27 cellular contexts compared by ENCODE assay signal in genomic region chr10:84204610-84205009, GRCh38. TPM values are rescaled to one million over a fixed set of nuclear protein-coding genes. Genes with fewer than 3 reads are reported as not detected.
DNase-seq lines count a peak whose midpoint lies in the region; ATAC-seq and TF ChIP-seq lines count a peak whose summit lies in the region.
"Had no signal": no experiment of that assay in that cellular context is flagged by ENCODE, and none has a peak within 500 bp of the region (broad histone marks: within the 10 kb centered on the region; RNA-seq: fewer than 3 reads in every experiment).

No MANE protein-coding gene starts in this region.

- H3K4me3 Mint-ChIP-seq in natural killer cell treated with Interleukin-12 subunit alpha and Interleukin-12 subunit beta and Interleukin-15 and Interleukin-18, amount 100 ng/mL, for 72 hours = no peak overlapping the region
- H3K4me3 Mint-ChIP-seq in natural killer cell = no peak overlapping the region
- H3K4me3 Mint-ChIP-seq in endodermal cell = no peak overlapping the region
- no peak overlapping the region for H3K4me3 Mint-ChIP-seq in activated CD4-positive, alpha-beta T cell treated with anti-CD3 and anti-CD28 coated beads, Interleukin-2, amount 10 ng/mL, durations not matched to agents 7 days and 5 days
- H3K4me3 Mint-ChIP-seq: CD14-positive monocyte; CD4-positive, alpha-beta memory T cell; CD4-positive, CD25-positive, alpha-beta regulatory T cell; CD8-positive, alpha-beta memory T cell had no signal

- no peaks in the 10 kb centered on the region for H3K79me1 ChIP-seq in neuronal stem cell (ENCODE audit: low read depth, low read length)

- H3K9ac ChIP-seq in endodermal cell (ENCODE audit: extremely low read depth, low read length, poor library complexity, severe bottlenecking) (no peak overlapping the region), neuronal stem cell (ENCODE audit: low read depth, low read length, poor library complexity) (no peak overlapping the region)
- H3K9ac ChIP-seq: BLaER1 had no signal

- no peak overlapping the region for H3K23ac ChIP-seq in neuronal stem cell (ENCODE audit: low read depth, low read length, poor library complexity)

- peaks cover 0 to 5% of the 10 kb centered on the region in 2 donors for H3K4me1 Mint-ChIP-seq in natural killer cell treated with Interleukin-12 subunit alpha and Interleukin-12 subunit beta and Interleukin-15 and Interleukin-18, amount 100 ng/mL, for 72 hours (ENCODE audit: low read depth in 2 of 2)
- H3K4me1 Mint-ChIP-seq in natural killer cell (peaks cover 0 to 12% of the 10 kb centered on the region in 2 donors), endodermal cell (no peaks in the 10 kb centered on the region)
- H3K4me1 Mint-ChIP-seq in activated CD4-positive, alpha-beta T cell treated with anti-CD3 and anti-CD28 coated beads, Interleukin-2, amount 10 ng/mL, durations not matched to agents 7 days and 5 days = peaks cover 2% of the 10 kb centered on the region
- H3K4me1 Mint-ChIP-seq: CD14-positive monocyte; CD4-positive, CD25-positive, alpha-beta regulatory T cell had no signal

- H3K4me3 ChIP-seq in endodermal cell (ENCODE audit: low read length) (no peak overlapping the region), neuronal stem cell (ENCODE audit: low read length in 2 of 2) (no peak overlapping the region), spleen (no peak overlapping the region)
- H3K4me3 ChIP-seq: BLaER1, GM12878 had no signal

- WGBS in endodermal cell (ENCODE audit: insufficient coverage in 1 of 2, insufficient read length in 1 of 2), 2 experiments = 85 to 86% methylated on average over 3 to 4 of the region's 4 CpGs
- no CpG with 5 or more reads among the region's 4 CpGs for WGBS in neuronal stem cell (ENCODE audit: extremely low coverage in 2 of 2, insufficient read length in 2 of 2, insufficient replicate concordance in 1 of 2), 2 donors
- 89 to 95% (median 91%) methylated on average over 4 of the region's 4 CpGs for WGBS in spleen, 5 donors

- H3K27me3 ChIP-seq in endodermal cell (ENCODE audit: control insufficient read depth, insufficient read depth, low read length, poor library complexity, severe bottlenecking) (peaks cover 14% of the 10 kb centered on the region), neuronal stem cell (ENCODE audit: control insufficient read depth in 3 of 3, insufficient read depth in 3 of 3, low read depth in 1 of 3, low read length in 3 of 3) (peaks cover 0 to under 1% (median 0%) of the 10 kb centered on the region in 3 experiments), spleen (replicated peaks in 1 of 7) (peaks cover 0 to 5% (median 0%) of the 10 kb centered on the region in 7 donors)
- H3K27me3 ChIP-seq: BE2C, BLaER1 had no signal

- peak overlapping the region; percentile 27 for H2BK15ac ChIP-seq in neuronal stem cell (ENCODE audit: low read length)

- H2BK120ac ChIP-seq in neuronal stem cell (ENCODE audit: low read depth, low read length) = no peak overlapping the region

- TF ChIP-seq CTCF in natural killer cell (IDR thresholded peaks at IDR 0.05) (no peak), endodermal cell (conservative IDR thresholded peaks at IDR 0.05) (no peak), spleen (IDR thresholded peaks at IDR 0.05 in 8 of 11, conservative IDR thresholded peaks at IDR 0.05 in 3 of 11) (no peak)

- no peak overlapping the region for H3K18ac ChIP-seq in neuronal stem cell (ENCODE audit: low read length)

- ATAC-seq in natural killer cell treated with Interleukin-12 subunit alpha and Interleukin-12 subunit beta and Interleukin-15 and Interleukin-18, amount 100 ng/mL, for 72 hours = no peak
- no peak for ATAC-seq in natural killer cell
- no peak for ATAC-seq in HG03457 (IDR thresholded peaks at IDR 0.05; ENCODE audit: unreplicated experiment)

- no peaks in the 10 kb centered on the region for H3K9me3 Mint-ChIP-seq in natural killer cell treated with Interleukin-12 subunit alpha and Interleukin-12 subunit beta and Interleukin-15 and Interleukin-18, amount 100 ng/mL, for 72 hours
- H3K9me3 Mint-ChIP-seq in natural killer cell (no peaks in the 10 kb centered on the region), endodermal cell (no peaks in the 10 kb centered on the region)
- no peaks in the 10 kb centered on the region for H3K9me3 Mint-ChIP-seq in activated CD4-positive, alpha-beta T cell treated with anti-CD3 and anti-CD28 coated beads, Interleukin-2, amount 10 ng/mL, durations not matched to agents 7 days and 5 days
- H3K9me3 Mint-ChIP-seq: CD14-positive monocyte; CD4-positive, alpha-beta memory T cell; CD8-positive, alpha-beta memory T cell had no signal

- H2AK5ac ChIP-seq in neuronal stem cell (ENCODE audit: low read depth, low read length) = peak overlapping the region; percentile 17

- H3K4me2 ChIP-seq in neuronal stem cell (ENCODE audit: insufficient read depth, low read length, poor library complexity, severe bottlenecking) = no peak overlapping the region
- H3K4me2 ChIP-seq: BLaER1 had no signal

- DNase-seq in natural killer cell treated with Interleukin-12 subunit alpha and Interleukin-12 subunit beta and Interleukin-15 and Interleukin-18, amount 100 ng/mL, for 72 hours (ENCODE audit: low spot score) = peak; percentile 20
- DNase-seq in natural killer cell = no peak
- DNase-seq in endodermal cell = peak; percentile 22
- DNase-seq in neuronal stem cell (ENCODE audit: low spot score) = no peak
- DNase-seq in spleen = peak; percentile 53
- DNase-seq in nucleus accumbens (lab: John Stamatoyannopoulos, UW) = no peak
- DNase-seq in activated CD4-positive, alpha-beta T cell treated with anti-CD3 and anti-CD28 coated beads, Interleukin-2, amount 10 ng/mL, durations not matched to agents 7 days and 5 days = no peak
- DNase-seq: BE2C; C1 segment of cervical spinal cord; CD4-positive, alpha-beta memory T cell; CD4-positive, CD25-positive, alpha-beta regulatory T cell; CD8-positive, alpha-beta memory T cell; COR-L47; DMS 273 treated with DMSO at 0.1 percent for 48 hours; DMS153; DMS79; DND-41; EL; GDM1 had no signal

- no peak for TF ChIP-seq POLR2A in spleen (IDR thresholded peaks at IDR 0.05)

- H3K9me3 ChIP-seq in endodermal cell (ENCODE audit: control insufficient read depth, low read length) (no peaks in the 10 kb centered on the region), neuronal stem cell (replicated peaks in 1 of 2; ENCODE audit: control insufficient read depth in 2 of 2, insufficient read depth in 1 of 2, low read depth in 1 of 2, low read length in 2 of 2) (no peaks in the 10 kb centered on the region), spleen (no peaks in the 10 kb centered on the region)
- H3K9me3 ChIP-seq: BE2C, BLaER1 had no signal

- no peak overlapping the region for H3K27ac ChIP-seq in endodermal cell (ENCODE audit: low read depth, low read length)
- H3K27ac ChIP-seq in neuronal stem cell (replicated peaks; ENCODE audit: low read length) = no peak overlapping the region
- no peak overlapping the region for H3K27ac ChIP-seq in spleen
- H3K27ac ChIP-seq: BLaER1 had no signal

- H2BK12ac ChIP-seq in neuronal stem cell (ENCODE audit: low read length) = no peak overlapping the region

- H4K91ac ChIP-seq in neuronal stem cell (ENCODE audit: low read depth, low read length, poor library complexity) = no peak overlapping the region

- H3K36me3 ChIP-seq in endodermal cell (ENCODE audit: control insufficient read depth, insufficient read depth, low read length) (no peaks in the 10 kb centered on the region), neuronal stem cell (replicated peaks in 1 of 2; ENCODE audit: control insufficient read depth in 2 of 2, insufficient read depth in 2 of 2, low read length in 2 of 2) (no peaks in the 10 kb centered on the region), spleen (no peaks in the 10 kb centered on the region)
- H3K36me3 ChIP-seq: BE2C, BLaER1 had no signal

- H2BK5ac ChIP-seq in neuronal stem cell (ENCODE audit: low read length) = peak overlapping the region; percentile 22

- POLR2A ChIA-PET in activated CD4-positive, alpha-beta T cell treated with anti-CD3 and anti-CD28 coated beads, Interleukin-2, amount 10 ng/mL, durations not matched to agents 7 days and 5 days (lab: Charles Lee) = no interaction called here

- H3K27me3 Mint-ChIP-seq in natural killer cell treated with Interleukin-12 subunit alpha and Interleukin-12 subunit beta and Interleukin-15 and Interleukin-18, amount 100 ng/mL, for 72 hours = peaks cover 0 to 4% of the 10 kb centered on the region in 2 donors
- H3K27me3 Mint-ChIP-seq in natural killer cell (ENCODE audit: low read depth in 2 of 2) (no peaks in the 10 kb centered on the region), endodermal cell (ENCODE audit: insufficient read depth) (peaks cover 7% of the 10 kb centered on the region)
- peaks cover 7% of the 10 kb centered on the region for H3K27me3 Mint-ChIP-seq in activated CD4-positive, alpha-beta T cell treated with anti-CD3 and anti-CD28 coated beads, Interleukin-2, amount 10 ng/mL, durations not matched to agents 7 days and 5 days
- H3K27me3 Mint-ChIP-seq: CD4-positive, CD25-positive, alpha-beta regulatory T cell had no signal

- H3K4me1 ChIP-seq in endodermal cell (ENCODE audit: control insufficient read depth, insufficient read depth, low read length) = no peaks in the 10 kb centered on the region
- H3K4me1 ChIP-seq in neuronal stem cell (ENCODE audit: control insufficient read depth in 2 of 2, insufficient read depth in 1 of 2, low read depth in 1 of 2, low read length in 2 of 2) = no peaks in the 10 kb centered on the region
- H3K4me1 ChIP-seq in spleen = peaks cover 0 to 7% (median 0%) of the 10 kb centered on the region in 6 donors
- H3K4me1 ChIP-seq: BE2C, BLaER1 had no signal

- no peak overlapping the region for H3K14ac ChIP-seq in neuronal stem cell (ENCODE audit: low read length)

- no peak overlapping the region for H2AFZ ChIP-seq in neuronal stem cell (ENCODE audit: low read length)

- no peaks in the 10 kb centered on the region for H3K36me3 Mint-ChIP-seq in natural killer cell treated with Interleukin-12 subunit alpha and Interleukin-12 subunit beta and Interleukin-15 and Interleukin-18, amount 100 ng/mL, for 72 hours
- H3K36me3 Mint-ChIP-seq in natural killer cell = no peaks in the 10 kb centered on the region
- no peaks in the 10 kb centered on the region for H3K36me3 Mint-ChIP-seq in endodermal cell (ENCODE audit: low read depth)
- H3K36me3 Mint-ChIP-seq in activated CD4-positive, alpha-beta T cell treated with anti-CD3 and anti-CD28 coated beads, Interleukin-2, amount 10 ng/mL, durations not matched to agents 7 days and 5 days (ENCODE audit: low read depth) = no peaks in the 10 kb centered on the region
- H3K36me3 Mint-ChIP-seq: CD14-positive monocyte; CD4-positive, alpha-beta memory T cell; CD4-positive, CD25-positive, alpha-beta regulatory T cell; CD8-positive, alpha-beta memory T cell had no signal

- intact Hi-C loops in natural killer cell (cut with micrococcal nuclease) = loop anchor here (1.0 to 2.0 kb wide), 2 partner anchors 48 to 56 kb away; no protein-coding TSS in a partner anchor
- intact Hi-C loops in spleen (cut with DNase I; ENCODE audit: low total_unique reads) = no loop called here

- H3K27ac Mint-ChIP-seq in natural killer cell treated with Interleukin-12 subunit alpha and Interleukin-12 subunit beta and Interleukin-15 and Interleukin-18, amount 100 ng/mL, for 72 hours = no peak overlapping the region
- H3K27ac Mint-ChIP-seq in natural killer cell = no peak overlapping the region
- H3K27ac Mint-ChIP-seq in endodermal cell = no peak overlapping the region
- no peak overlapping the region for H3K27ac Mint-ChIP-seq in activated CD4-positive, alpha-beta T cell treated with anti-CD3 and anti-CD28 coated beads, Interleukin-2, amount 10 ng/mL, durations not matched to agents 7 days and 5 days
- H3K27ac Mint-ChIP-seq: CD14-positive monocyte; CD4-positive, alpha-beta memory T cell; CD4-positive, CD25-positive, alpha-beta regulatory T cell had no signal

- no peak overlapping the region for H4K8ac ChIP-seq in neuronal stem cell (ENCODE audit: low read depth, low read length)

- CTCF ChIA-PET in activated CD4-positive, alpha-beta T cell treated with anti-CD3 and anti-CD28 coated beads, Interleukin-2, amount 10 ng/mL, durations not matched to agents 7 days and 5 days (lab: Charles Lee) = interaction anchor here (0.8 to 1.2 kb wide), 3 partner anchors 10 to 60 kb away, joined by 3 to 4 read pairs (median 3); no protein-coding TSS in a partner anchor

- H3K4ac ChIP-seq in neuronal stem cell (ENCODE audit: low read length) = no peak overlapping the region

RNA-seq across cellular contexts. Expression of gene CDHR1, which starts 10.3 kb away (rescaled TPM):
- 10 to 100 TPM in 1 of 2 donors, 1 to 10 TPM in 1; 3.3 to 10.2 TPM for total RNA-seq in natural killer cell treated with Interleukin-12 subunit alpha and Interleukin-12 subunit beta and Interleukin-15 and Interleukin-18, amount 100 ng/mL, for 72 hours
- 1 to 10 TPM; 4.0 to 9.5 (median 6.5) TPM for total RNA-seq in natural killer cell
- 1 to 10 TPM in 1 of 2 donors, under 1 TPM in 1; 0.77 to 4.1 TPM for total RNA-seq in endodermal cell
- 1.7 TPM for polyA plus RNA-seq in endodermal cell (2013, experiment 1 of 2)
- 1.8 TPM for polyA plus RNA-seq in endodermal cell (2013, experiment 2 of 2)
- polyA plus RNA-seq in neuronal stem cell (2013, experiment 1 of 2) = 6.3 TPM
- polyA plus RNA-seq in neuronal stem cell (2013, experiment 2 of 2) = 6.5 TPM
- 10 to 100 TPM in 1 of 7 donors, 1 to 10 TPM in 6; 2.5 to 10.6 (median 7.3) TPM for total RNA-seq in spleen
- polyA plus RNA-seq in spleen = 1 to 10 TPM in 2 of 3 donors, under 1 TPM in 1; 0.53 to 2.2 (median 2.1) TPM
- total RNA-seq in activated CD4-positive, alpha-beta T cell treated with anti-CD3 and anti-CD28 coated beads, Interleukin-2, amount 10 ng/mL, durations not matched to agents 7 days and 5 days = under 1 TPM in 1 of 2 experiments, not detected in 1; 0.07 TPM
- total RNA-seq: A673, Daoy, G401 had no signal
- polyA plus RNA-seq: AG04450; CD14-positive monocyte; CD4-positive, alpha-beta memory T cell had no signal

RNA-seq across cellular contexts. Expression of gene LRIT2, which starts 20.7 kb away (rescaled TPM):
- total RNA-seq in natural killer cell treated with Interleukin-12 subunit alpha and Interleukin-12 subunit beta and Interleukin-15 and Interleukin-18, amount 100 ng/mL, for 72 hours = not detected
- not detected for total RNA-seq in natural killer cell
- total RNA-seq in endodermal cell = not detected
- polyA plus RNA-seq in endodermal cell (2013, experiment 1 of 2) = not detected
- polyA plus RNA-seq in endodermal cell (2013, experiment 2 of 2) = not detected
- not detected for polyA plus RNA-seq in neuronal stem cell (2013, experiment 1 of 2)
- polyA plus RNA-seq in neuronal stem cell (2013, experiment 2 of 2) = not detected
- not detected for total RNA-seq in spleen
- not detected for polyA plus RNA-seq in spleen
- not detected for total RNA-seq in activated CD4-positive, alpha-beta T cell treated with anti-CD3 and anti-CD28 coated beads, Interleukin-2, amount 10 ng/mL, durations not matched to agents 7 days and 5 days
- total RNA-seq: A673; CD4-positive, alpha-beta memory T cell; CD4-positive, CD25-positive, alpha-beta regulatory T cell; CD8-positive, alpha-beta memory T cell; Daoy; G401; GM12878 had no signal
- polyA plus RNA-seq: AG04450; CD14-positive monocyte; CD4-positive, alpha-beta memory T cell; CD4-positive, CD25-positive, alpha-beta regulatory T cell; CD8-positive, alpha-beta memory T cell; GM12878 had no signal

RNA-seq across cellular contexts. Expression of gene GPR15LG, which starts 31.0 kb away (rescaled TPM):
- not detected for total RNA-seq in natural killer cell treated with Interleukin-12 subunit alpha and Interleukin-12 subunit beta and Interleukin-15 and Interleukin-18, amount 100 ng/mL, for 72 hours
- total RNA-seq in natural killer cell = not detected
- not detected for total RNA-seq in endodermal cell
- not detected for polyA plus RNA-seq in endodermal cell (2013, experiment 1 of 2)
- polyA plus RNA-seq in endodermal cell (2013, experiment 2 of 2) = not detected
- polyA plus RNA-seq in neuronal stem cell (2013, experiment 1 of 2) = not detected
- polyA plus RNA-seq in neuronal stem cell (2013, experiment 2 of 2) = not detected
- total RNA-seq in spleen = not detected
- polyA plus RNA-seq in spleen = under 1 TPM in 1 of 3 donors, not detected in 2; 0.16 TPM
- total RNA-seq in activated CD4-positive, alpha-beta T cell treated with anti-CD3 and anti-CD28 coated beads, Interleukin-2, amount 10 ng/mL, durations not matched to agents 7 days and 5 days = not detected
- total RNA-seq: A673; CD4-positive, alpha-beta memory T cell; CD4-positive, CD25-positive, alpha-beta regulatory T cell; CD8-positive, alpha-beta memory T cell; Daoy; G401 had no signal
- polyA plus RNA-seq: AG04450; CD14-positive monocyte; CD4-positive, alpha-beta memory T cell; CD4-positive, CD25-positive, alpha-beta regulatory T cell; CD8-positive, alpha-beta memory T cell had no signal

RNA-seq across cellular contexts. Expression of gene LRIT1, which starts 36.7 kb away (rescaled TPM):
- total RNA-seq in natural killer cell treated with Interleukin-12 subunit alpha and Interleukin-12 subunit beta and Interleukin-15 and Interleukin-18, amount 100 ng/mL, for 72 hours = not detected
- total RNA-seq in natural killer cell = not detected
- under 1 TPM in 1 of 2 donors, not detected in 1; 0.11 TPM for total RNA-seq in endodermal cell
- polyA plus RNA-seq in endodermal cell (2013, experiment 1 of 2) = not detected
- polyA plus RNA-seq in endodermal cell (2013, experiment 2 of 2) = not detected
- 0.01 TPM for polyA plus RNA-seq in neuronal stem cell (2013, experiment 1 of 2)
- not detected for polyA plus RNA-seq in neuronal stem cell (2013, experiment 2 of 2)
- not detected for total RNA-seq in spleen
- polyA plus RNA-seq in spleen = not detected
- total RNA-seq in activated CD4-positive, alpha-beta T cell treated with anti-CD3 and anti-CD28 coated beads, Interleukin-2, amount 10 ng/mL, durations not matched to agents 7 days and 5 days = not detected
- total RNA-seq: A673; CD4-positive, alpha-beta memory T cell; CD4-positive, CD25-positive, alpha-beta regulatory T cell; CD8-positive, alpha-beta memory T cell; Daoy; G401; GM12878 had no signal
- polyA plus RNA-seq: AG04450; CD14-positive monocyte; CD4-positive, alpha-beta memory T cell; CD4-positive, CD25-positive, alpha-beta regulatory T cell; CD8-positive, alpha-beta memory T cell; GM12878 had no signal

RNA-seq across cellular contexts. Expression of gene RGR, which starts 40.2 kb away (rescaled TPM):
- not detected for total RNA-seq in natural killer cell treated with Interleukin-12 subunit alpha and Interleukin-12 subunit beta and Interleukin-15 and Interleukin-18, amount 100 ng/mL, for 72 hours
- total RNA-seq in natural killer cell (not detected), endodermal cell (not detected), spleen (not detected)
- polyA plus RNA-seq in endodermal cell (2013, experiment 1 of 2) = 0.46 TPM
- polyA plus RNA-seq in endodermal cell (2013, experiment 2 of 2) = not detected
- 1.0 TPM for polyA plus RNA-seq in neuronal stem cell (2013, experiment 1 of 2)
- polyA plus RNA-seq in neuronal stem cell (2013, experiment 2 of 2) = 1.3 TPM
- not detected for polyA plus RNA-seq in spleen
- not detected for total RNA-seq in activated CD4-positive, alpha-beta T cell treated with anti-CD3 and anti-CD28 coated beads, Interleukin-2, amount 10 ng/mL, durations not matched to agents 7 days and 5 days
- total RNA-seq: A673; CD4-positive, alpha-beta memory T cell; CD4-positive, CD25-positive, alpha-beta regulatory T cell; CD8-positive, alpha-beta memory T cell; Daoy; G401; GM12878 had no signal
- polyA plus RNA-seq: AG04450; CD14-positive monocyte; CD4-positive, alpha-beta memory T cell; CD4-positive, CD25-positive, alpha-beta regulatory T cell; CD8-positive, alpha-beta memory T cell; GM12878 had no signal

Comparison
In these comparisons a context has a peak if more than half of its experiments do, and no peak if none do; other contexts are left out.
1. DNase-seq: peak in natural killer cell treated with Interleukin-12 subunit alpha and Interleukin-12 subunit beta and Interleukin-15 and Interleukin-18, amount 100 ng/mL, for 72 hours (single experiment), endodermal cell (single experiment) and spleen (single experiment); none in natural killer cell (single experiment), neuronal stem cell (single experiment), nucleus accumbens (0 of 56) and activated CD4-positive, alpha-beta T cell treated with anti-CD3 and anti-CD28 coated beads, Interleukin-2, amount 10 ng/mL, durations not matched to agents 7 days and 5 days (single experiment).